ENCODE assay signal across 22 cellular contexts in genomic region chr2:86001326-86001725, GRCh38.
DNase-seq lines count a peak whose midpoint lies in the region; ATAC-seq and TF ChIP-seq lines count a peak whose summit lies in the region.
"Had no signal": no experiment of that assay in that cellular context is flagged by ENCODE, and none has a peak within 500 bp of the region (broad histone marks: within the 10 kb centered on the region; RNA-seq: fewer than 3 reads in every experiment).

No MANE protein-coding gene starts in this region.

- H2BK12ac ChIP-seq in H9 (ENCODE audit: insufficient read length, low read depth, low read length) = no peak overlapping the region

- no peaks in the 10 kb centered on the region for H4K20me1 ChIP-seq in H9 (ENCODE audit: control insufficient read depth, insufficient read depth, insufficient read length)

- CTCF ChIA-PET in activated CD8-positive, alpha-beta memory T cell treated with anti-CD3 and anti-CD28 coated beads, Interleukin-2, amount 10 ng/mL, durations not matched to agents 7 days and 5 days (lab: Charles Lee) = interaction anchor here (1.7 kb wide), 1 partner anchor 35 kb away, joined by 4 read pairs; no protein-coding TSS in a partner anchor

- H4K8ac ChIP-seq in H9 (replicated peaks; ENCODE audit: insufficient read length, low read depth, low read length) = no peak overlapping the region

- H3K4ac ChIP-seq in H9 (ENCODE audit: low read depth, low read length) = no peak overlapping the region

- no peak overlapping the region for H3K27ac ChIP-seq in H9 (ENCODE audit: insufficient read length, low read depth, low read length)
- H3K27ac ChIP-seq: cardiac muscle cell had no signal

- no peak overlapping the region for H3K18ac ChIP-seq in H9 (ENCODE audit: insufficient read length, low read depth, low read length)

- peaks cover 4% of the 10 kb centered on the region for H3K9me3 ChIP-seq in H9 (ENCODE audit: control insufficient read depth, low read depth, low read length)

- no peak overlapping the region for H3K23ac ChIP-seq in H9 (ENCODE audit: insufficient read length, low read depth, low read length)

- no peak overlapping the region for H2BK20ac ChIP-seq in H9 (ENCODE audit: low read depth, low read length, poor library complexity, severe bottlenecking)

- H3K9me3 Mint-ChIP-seq in activated CD8-positive, alpha-beta memory T cell treated with anti-CD3 and anti-CD28 coated beads, Interleukin-2, amount 10 ng/mL, durations not matched to agents 7 days and 5 days (ENCODE audit: low read depth) = peaks cover 17% of the 10 kb centered on the region
- peaks cover 14 to 18% of the 10 kb centered on the region in 2 experiments for H3K9me3 Mint-ChIP-seq in H9
- peaks cover 6% of the 10 kb centered on the region for H3K9me3 Mint-ChIP-seq in memory B cell
- H3K9me3 Mint-ChIP-seq in stimulated activated memory B cell treated with anti-CD40 and anti-IgM and Interleukin-4, amounts not matched to agents 10 μg/mL and 1 μg/mL and 100 μg/mL, for 72 hours = peaks cover 8% of the 10 kb centered on the region

- H4K91ac ChIP-seq in H9 (ENCODE audit: insufficient read length, low read depth, low read length) = no peak overlapping the region

- H3K27me3 Mint-ChIP-seq in activated CD8-positive, alpha-beta memory T cell treated with anti-CD3 and anti-CD28 coated beads, Interleukin-2, amount 10 ng/mL, durations not matched to agents 7 days and 5 days = peaks cover 3% of the 10 kb centered on the region
- H3K27me3 Mint-ChIP-seq in H9 (ENCODE audit: low read depth) (no peaks in the 10 kb centered on the region; the same call in 1 of the 2 replicates), memory B cell (no peaks in the 10 kb centered on the region)
- no peaks in the 10 kb centered on the region for H3K27me3 Mint-ChIP-seq in stimulated activated memory B cell treated with anti-CD40 and anti-IgM and Interleukin-4, amounts not matched to agents 10 μg/mL and 1 μg/mL and 100 μg/mL, for 72 hours
- H3K27me3 Mint-ChIP-seq: activated T-cell treated with anti-CD3 and anti-CD28 coated beads, Interleukin-2, amount 50 U/mL, for 24 hours had no signal

- no peaks in the 10 kb centered on the region for H3K4me1 ChIP-seq in H9 (ENCODE audit: insufficient read depth, low read length)

- no peak overlapping the region for H4K5ac ChIP-seq in H9 (ENCODE audit: insufficient read length, low read depth, low read length)

- H3K14ac ChIP-seq in H9 (ENCODE audit: insufficient read depth, low read length) = no peak overlapping the region

- no peak overlapping the region for H3T11ph ChIP-seq in H9 (ENCODE audit: low read length)

- no peaks in the 10 kb centered on the region for H3K36me3 ChIP-seq in H7 (replicated peaks; ENCODE audit: control insufficient read depth, insufficient read depth, low read length)
- H3K36me3 ChIP-seq: cardiac muscle cell, SJSA1 had no signal

- no peak overlapping the region for H2BK5ac ChIP-seq in H9 (ENCODE audit: insufficient read length, low read length)

- H3K79me1 ChIP-seq in H9 (ENCODE audit: insufficient read depth, low read depth, low read length, poor library complexity, severe bottlenecking) = no peaks in the 10 kb centered on the region

- peak overlapping the region; percentile 95 for H3K27ac Mint-ChIP-seq in activated CD8-positive, alpha-beta memory T cell treated with anti-CD3 and anti-CD28 coated beads, Interleukin-2, amount 10 ng/mL, durations not matched to agents 7 days and 5 days
- no peak overlapping the region for H3K27ac Mint-ChIP-seq in H9
- peak overlapping the region; percentile 90 for H3K27ac Mint-ChIP-seq in memory B cell
- H3K27ac Mint-ChIP-seq in stimulated activated memory B cell treated with anti-CD40 and anti-IgM and Interleukin-4, amounts not matched to agents 10 μg/mL and 1 μg/mL and 100 μg/mL, for 72 hours = peak overlapping the region; percentile 89
- H3K27ac Mint-ChIP-seq: activated T-cell treated with anti-CD3 and anti-CD28 coated beads, Interleukin-2, amount 50 U/mL, for 24 hours had no signal

- no peak for TF ChIP-seq CTCF in H9 (conservative IDR thresholded peaks at IDR 0.05)

- no peaks in the 10 kb centered on the region for H3K79me2 ChIP-seq in H9 (ENCODE audit: insufficient read depth, low read length)

- H3K4me3 ChIP-seq in H7 (ENCODE audit: insufficient read depth, low read depth, low read length) = no peak overlapping the region
- H3K4me3 ChIP-seq: A549, cardiac muscle cell, SJSA1 had no signal

- no peak overlapping the region for H3K4me3 Mint-ChIP-seq in activated CD8-positive, alpha-beta memory T cell treated with anti-CD3 and anti-CD28 coated beads, Interleukin-2, amount 10 ng/mL, durations not matched to agents 7 days and 5 days
- H3K4me3 Mint-ChIP-seq in H9 (no peak overlapping the region), memory B cell (no peak overlapping the region)
- no peak overlapping the region for H3K4me3 Mint-ChIP-seq in stimulated activated memory B cell treated with anti-CD40 and anti-IgM and Interleukin-4, amounts not matched to agents 10 μg/mL and 1 μg/mL and 100 μg/mL, for 72 hours
- H3K4me3 Mint-ChIP-seq: activated T-cell treated with anti-CD3 and anti-CD28 coated beads, Interleukin-2, amount 50 U/mL, for 24 hours had no signal

- no peak overlapping the region for H3K9ac ChIP-seq in H9 (ENCODE audit: extremely low read depth, insufficient read length, low read length)

- no peaks in the 10 kb centered on the region for H3K23me2 ChIP-seq in H9 (ENCODE audit: insufficient read length, low read depth, low read length, poor library complexity, severe bottlenecking)

- no peak overlapping the region for H3K56ac ChIP-seq in H9 (ENCODE audit: insufficient read length, low read depth, low read length)

- H2BK120ac ChIP-seq in H9 (ENCODE audit: low read depth, low read length, poor library complexity, severe bottlenecking) = no peak overlapping the region

- no peak overlapping the region for H2BK15ac ChIP-seq in H9 (ENCODE audit: low read depth, low read length)

- no peak overlapping the region for H2AFZ ChIP-seq in H9 (ENCODE audit: low read length)

- no peak overlapping the region for H2AK5ac ChIP-seq in H9 (ENCODE audit: insufficient read length, low read length)

- H3K27me3 ChIP-seq in H9 (ENCODE audit: insufficient read depth, low read length) (no peaks in the 10 kb centered on the region), H7 (ENCODE audit: control insufficient read depth, insufficient read depth, low read length) (no peaks in the 10 kb centered on the region)
- H3K27me3 ChIP-seq: cardiac muscle cell, SJSA1 had no signal

- H3K36me3 Mint-ChIP-seq in activated CD8-positive, alpha-beta memory T cell treated with anti-CD3 and anti-CD28 coated beads, Interleukin-2, amount 10 ng/mL, durations not matched to agents 7 days and 5 days = peaks cover 35% of the 10 kb centered on the region
- H3K36me3 Mint-ChIP-seq in H9 (ENCODE audit: insufficient read depth in 1 of 3, low read depth in 3 of 3) = peaks cover 0 to 4% (median 2%) of the 10 kb centered on the region in 3 experiments; a peak in 2 of 7 replicates
- H3K36me3 Mint-ChIP-seq in memory B cell = peaks cover 4% of the 10 kb centered on the region
- H3K36me3 Mint-ChIP-seq in stimulated activated memory B cell treated with anti-CD40 and anti-IgM and Interleukin-4, amounts not matched to agents 10 μg/mL and 1 μg/mL and 100 μg/mL, for 72 hours = no peaks in the 10 kb centered on the region

- WGBS in H9 (ENCODE audit: extremely low coverage, insufficient read length, low lambda C conversion rate) = no CpG with 5 or more reads among the region's 1 CpG

- ATAC-seq in activated CD8-positive, alpha-beta memory T cell treated with anti-CD3 and anti-CD28 coated beads, Interleukin-2, amount 10 ng/mL, durations not matched to agents 7 days and 5 days = no peak
- no peak for ATAC-seq in memory B cell (ENCODE audit: low read depth)
- no peak for ATAC-seq in stimulated activated memory B cell treated with anti-CD40 and anti-IgM and Interleukin-4, amounts not matched to agents 10 μg/mL and 1 μg/mL and 100 μg/mL, for 72 hours
- ATAC-seq: A549; activated CD4-positive, CD25-positive, alpha-beta regulatory T cell treated with anti-CD3 and anti-CD28 coated beads, Interleukin-2, amount 50 U/mL, for 24 hours; stimulated activated naive CD8-positive, alpha-beta T cell treated with anti-CD3 and anti-CD28 coated beads, Interleukin-15, Interleukin-2, amounts not matched to agents 100 U/mL and 50 U/mL, for 24 hours had no signal

- no peak for DNase-seq in activated CD8-positive, alpha-beta memory T cell treated with anti-CD3 and anti-CD28 coated beads, Interleukin-2, amount 10 ng/mL, durations not matched to agents 7 days and 5 days
- no peak for DNase-seq in activated CD8-positive, alpha-beta memory T cell treated with anti-CD3 and anti-CD28 coated beads for 24 hours
- DNase-seq in H9 = peak; percentile 2
- DNase-seq in memory B cell (ENCODE audit: low spot score in 2 of 2) = no peak
- DNase-seq in H7 = no peak
- DNase-seq in DMS53 treated with DMSO at 0.1 percent for 48 hours (lab: John Stamatoyannopoulos, UW; ENCODE audit: unreplicated experiment) = no peak
- DNase-seq in hippocampal formation (lab: John Stamatoyannopoulos, UW) = no peak
- DNase-seq: activated naive CD4-positive, alpha-beta T cell treated with Interleukin-2 at 50 U/mL for 16 hours; activated T-cell treated with anti-CD3 and anti-CD28 coated beads, Interleukin-2, amount 50 U/mL, for 24 hours; GDM1; Karpas-422; mammary epithelial cell; NCI-H1436; NCI-H446; NCI-H774; RPMI8226; stimulated activated naive CD8-positive, alpha-beta T cell treated with anti-CD3 and anti-CD28 coated beads, Interleukin-15, Interleukin-2, amounts not matched to agents 100 U/mL and 50 U/mL, for 24 hours had no signal

- H3K4me1 Mint-ChIP-seq in activated CD8-positive, alpha-beta memory T cell treated with anti-CD3 and anti-CD28 coated beads, Interleukin-2, amount 10 ng/mL, durations not matched to agents 7 days and 5 days = peaks cover 52% of the 10 kb centered on the region
- H3K4me1 Mint-ChIP-seq in H9 (peaks cover 7 to 13% of the 10 kb centered on the region in 2 experiments), memory B cell (peaks cover 44% of the 10 kb centered on the region)
- H3K4me1 Mint-ChIP-seq in stimulated activated memory B cell treated with anti-CD40 and anti-IgM and Interleukin-4, amounts not matched to agents 10 μg/mL and 1 μg/mL and 100 μg/mL, for 72 hours = peaks cover 58% of the 10 kb centered on the region

- H3K4me2 ChIP-seq in H9 (ENCODE audit: insufficient read depth, insufficient read length, low read length) = no peak overlapping the region
- H3K4me2 ChIP-seq: A549 had no signal

Comparison
In these comparisons a context has a peak if more than half of its experiments do, and no peak if none do; other contexts are left out.
1. H3K27ac Mint-ChIP-seq: peak in activated CD8-positive, alpha-beta memory T cell treated with anti-CD3 and anti-CD28 coated beads, Interleukin-2, amount 10 ng/mL, durations not matched to agents 7 days and 5 days (single experiment), memory B cell (single experiment) and stimulated activated memory B cell treated with anti-CD40 and anti-IgM and Interleukin-4, amounts not matched to agents 10 μg/mL and 1 μg/mL and 100 μg/mL, for 72 hours (single experiment); none in H9 (0 of 3).